In genomic region chr21:35529141-35529863, GRCh38 we compare ENCODE assay signal across 8 cellular contexts.
A peak's percentile ranks its signal among the peaks of the same experiment; 100 is the strongest.
DNase-seq lines count a peak whose midpoint lies in the region; ATAC-seq, FAIRE-seq and TF ChIP-seq lines count a peak whose summit lies in the region.

No MANE protein-coding gene starts in this region.

- intact Hi-C loops in IMR-90 (cut with micrococcal nuclease): no loop called here

- peak overlapping the region; percentile 40 for H3K18ac ChIP-seq in IMR-90 (ENCODE audit: low read depth, low read length)

- H2BK5ac ChIP-seq in IMR-90 (ENCODE audit: low read depth, low read length, poor library complexity, severe bottlenecking): peak overlapping the region; percentile 56

- H2AFZ ChIP-seq in IMR-90 (replicated peaks; ENCODE audit: low read length, poor library complexity): peak overlapping the region; percentile 83

- peak overlapping the region; percentile 76 to 92 for H4K8ac ChIP-seq in IMR-90 (ENCODE audit: low read depth in 2 of 2, low read length in 2 of 2)

- CTCF ChIA-PET in IMR-90 (lab: Yijun Ruan, JAX): no interaction called here

- no peak for TF ChIP-seq RAD21 in IMR-90 (IDR thresholded peaks at IDR 0.05; ENCODE audit: low read length)

- H2BK15ac ChIP-seq in IMR-90 (ENCODE audit: low read depth, low read length): peak overlapping the region; percentile 69; the same call in 1 of the 3 replicates

- H3K27me3 ChIP-seq in IMR-90 (ENCODE audit: control insufficient read depth, insufficient read depth, low read length): no peaks in the 10 kb centered on the region
- no peaks in the 10 kb centered on the region for H3K27me3 ChIP-seq in mucosa of rectum (ENCODE audit: control insufficient read depth in 2 of 2, insufficient read depth in 2 of 2, low read length in 2 of 2)

- no peak overlapping the region for H2AK5ac ChIP-seq in IMR-90 (ENCODE audit: low read depth, low read length)

- TF ChIP-seq POLR2A in IMR-90 (IDR thresholded peaks at IDR 0.05; ENCODE audit: low read depth, low read length): no peak

- H4K20me1 ChIP-seq in IMR-90 (ENCODE audit: insufficient read depth, low read length): no peaks in the 10 kb centered on the region

- peak overlapping the region; percentile 53; the same call in 1 of the 2 replicates for H3K4ac ChIP-seq in IMR-90 (ENCODE audit: low read depth, low read length)

- H3K4me1 ChIP-seq in IMR-90 (ENCODE audit: control insufficient read depth, insufficient read depth, low read length) (peaks cover 9% of the 10 kb centered on the region), mucosa of rectum (ENCODE audit: control insufficient read depth in 2 of 2, insufficient read depth in 2 of 2, low read length in 2 of 2) (peaks cover 0 to 4% of the 10 kb centered on the region in 2 donors)

- peak overlapping the region; percentile 14 for H2BK20ac ChIP-seq in IMR-90 (ENCODE audit: low read depth, low read length)

- H3K79me1 ChIP-seq in IMR-90 (ENCODE audit: low read depth in 1 of 2, low read length in 2 of 2): no peaks in the 10 kb centered on the region

- no peak for TF ChIP-seq CTCF in IMR-90 (conservative IDR thresholded peaks at IDR 0.05; ENCODE audit: low read depth, low read length)

- DNase-seq in GM18507 (ENCODE audit: extremely low spot score, insufficient read length, low read depth): peak; percentile 22
- peak; percentile 72 for DNase-seq in IMR-90
- DNase-seq in astrocyte of the hippocampus (ENCODE audit: low read depth, low spot score): peak; percentile 18
- DNase-seq in NCI-H82 (lab: John Stamatoyannopoulos, UW): no peak

- H4K91ac ChIP-seq in IMR-90 (ENCODE audit: insufficient read depth, low read depth, low read length): peak overlapping the region; percentile 62

- peak overlapping the region; percentile 79 for H3K27ac ChIP-seq in IMR-90 (ENCODE audit: insufficient read depth, low read length)
- H3K27ac ChIP-seq in mucosa of rectum (ENCODE audit: low read depth in 2 of 2, low read length in 2 of 2): peak overlapping the region in 1 of 2 donors; percentile 66

- POLR2A ChIA-PET in IMR-90 (lab: Charles Lee; ENCODE audit: unreplicated experiment): no interaction called here

- peak overlapping the region; percentile 73 for H3K14ac ChIP-seq in IMR-90 (replicated peaks; ENCODE audit: low read depth, low read length)

- BruUV-seq in IMR-90 (replicated peaks; lab: Mats Ljungman, UMichigan): no TSS peak

- no peaks in the 10 kb centered on the region for H3K9me3 ChIP-seq in IMR-90 (ENCODE audit: control insufficient read depth, insufficient read depth, low read length)
- no peaks in the 10 kb centered on the region for H3K9me3 ChIP-seq in mucosa of rectum (ENCODE audit: control insufficient read depth in 2 of 2, low read length in 2 of 2)

- WGBS in IMR-90 (ENCODE audit: extremely low coverage in 2 of 2, insufficient read length in 1 of 2), 2 experiments: no CpG with 5 or more reads among the region's 9 CpGs

- ATAC-seq in IMR-90 (ENCODE audit: low read depth) (peak; percentile 75), HG02840 (IDR thresholded peaks at IDR 0.05; ENCODE audit: low FRiP score, unreplicated experiment) (no peak), GM18873 (IDR thresholded peaks at IDR 0.05; ENCODE audit: low FRiP score, unreplicated experiment) (no peak), HG03108 (IDR thresholded peaks at IDR 0.05; ENCODE audit: unreplicated experiment) (no peak)

- peak overlapping the region; percentile 33 for H3K4me3 ChIP-seq in IMR-90 (ENCODE audit: insufficient read depth, low read depth, low read length)
- peak overlapping the region; percentile 47 to 65 for H3K4me3 ChIP-seq in mucosa of rectum (ENCODE audit: low read length in 2 of 2)

- peak overlapping the region; percentile 72; the same call in 1 of the 2 replicates for H3K23ac ChIP-seq in IMR-90 (ENCODE audit: low read depth, low read length)

- H3K9ac ChIP-seq in IMR-90 (ENCODE audit: low read depth, low read length) (peak overlapping the region; percentile 66), mucosa of rectum (ENCODE audit: low read depth in 1 of 2, low read length in 2 of 2) (peak overlapping the region; percentile 18 to 52)

- peak overlapping the region; percentile 71 for H2BK120ac ChIP-seq in IMR-90 (ENCODE audit: low read depth, low read length)

- peak overlapping the region; percentile 83 for H3K4me2 ChIP-seq in IMR-90 (ENCODE audit: low read depth, low read length)

- no peak overlapping the region for H2AK9ac ChIP-seq in IMR-90 (replicated peaks; ENCODE audit: low read depth, low read length, poor library complexity)

- peak overlapping the region; percentile 58 for H4K5ac ChIP-seq in IMR-90 (ENCODE audit: low read depth, low read length)

- dilution Hi-C loops in IMR-90 (cut with HindIII; ENCODE audit: low sequenced_read_pairs, unreplicated experiment): no loop called here

- H3K36me3 ChIP-seq in IMR-90 (ENCODE audit: control insufficient read depth, insufficient read depth, low read length): no peaks in the 10 kb centered on the region
- H3K36me3 ChIP-seq in mucosa of rectum (ENCODE audit: control insufficient read depth in 2 of 2, insufficient read depth in 2 of 2, low read length in 2 of 2): no peaks in the 10 kb centered on the region

- H3K9me1 ChIP-seq in IMR-90 (ENCODE audit: insufficient read depth, low read length): peaks cover 18% of the 10 kb centered on the region

- peak; percentile 60 for FAIRE-seq in GM18507 (lab: Jason Lieb, UNC)

- H3K56ac ChIP-seq in IMR-90 (ENCODE audit: extremely low read depth, insufficient read depth, low read length): peak overlapping the region; percentile 59; the same call in 1 of the 2 replicates

- in situ Hi-C loops in IMR-90 (cut with MboI; ENCODE audit: low sequenced_read_pairs): no loop called here

TF ChIP-seq in IMR-90, 13 proteins besides CTCF, POLR2A, EP300 and RAD21:
- TF ChIP-seq ELK1 (IDR thresholded peaks at IDR 0.05; ENCODE audit: borderline replicate concordance, low read depth, low read length) (no peak), CEBPB (IDR thresholded peaks at IDR 0.05; ENCODE audit: low read depth, low read length) (peak; percentile 67)
TF ChIP-seq in IMR-90: peak in this region for 1.
